10 cellular contexts compared by ENCODE assay signal in the genomic region with DNA sequence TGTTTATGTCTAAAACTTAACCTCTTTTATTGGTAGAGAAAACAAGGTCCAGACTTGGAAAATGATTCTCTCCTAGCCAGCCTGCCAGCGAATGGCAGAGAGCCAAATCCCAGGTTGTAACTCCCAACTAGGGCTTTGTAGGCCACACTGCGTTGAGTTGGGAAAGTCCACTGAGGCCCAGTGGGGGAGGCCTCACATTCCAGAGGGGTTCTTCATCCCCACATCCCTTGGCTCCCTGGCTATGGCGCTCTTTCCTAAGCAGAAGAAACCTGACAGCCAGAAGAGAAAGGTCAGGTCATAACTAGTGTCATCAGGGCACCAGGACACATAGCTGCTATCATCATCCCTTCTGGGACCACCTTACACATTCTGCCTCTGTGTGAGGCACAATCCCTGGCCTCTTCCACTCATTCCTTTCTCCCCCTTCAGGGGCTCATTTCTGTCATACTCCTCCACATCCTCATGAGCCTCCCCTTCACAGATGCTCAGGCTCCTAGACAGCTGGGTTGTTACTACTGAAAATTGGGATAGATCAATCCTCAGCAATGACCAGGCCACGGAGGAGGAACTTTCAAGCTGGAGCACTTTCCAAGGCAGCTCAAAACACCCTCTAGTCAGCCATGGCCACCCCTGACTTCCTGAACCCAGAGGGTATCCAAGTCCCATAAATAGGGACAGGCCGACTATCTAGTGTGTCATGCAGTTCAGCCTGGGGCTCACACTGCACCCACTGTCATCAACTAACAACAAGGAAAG. TPM values are rescaled to one million over a fixed set of nuclear protein-coding genes. Genes with fewer than 3 reads are reported as not detected.
DNase-seq lines count a peak whose midpoint lies in the region; ATAC-seq and TF ChIP-seq lines count a peak whose summit lies in the region.
"Had no signal": no experiment of that assay in that cellular context is flagged by ENCODE, and none has a peak within 500 bp of the region (broad histone marks: within the 10 kb centered on the region; RNA-seq: fewer than 3 reads in every experiment).

No MANE protein-coding gene starts in this region.

- H3K9me3 Mint-ChIP-seq in CD14-positive monocyte, result no peaks in the 10 kb centered on the region

- intact Hi-C loops in left ventricle myocardium superior (cut with micrococcal nuclease) (no loop called here), CD14-positive monocyte (cut with micrococcal nuclease) (no loop called here)

- DNase-seq in GM03348 (ENCODE audit: low spot score), result peak; percentile 87
- peak; percentile 96 for DNase-seq in amniotic epithelial cell (ENCODE audit: low read depth)
- DNase-seq in left ventricle myocardium superior, result no peak
- DNase-seq in skeletal muscle cell (ENCODE audit: low read depth), result peak; percentile 77
- DNase-seq in NCI-H510A (lab: John Stamatoyannopoulos, UW), result no peak
- no peak for DNase-seq in CD14-positive monocyte (ENCODE audit: low spot score)
- DNase-seq in activated naive CD4-positive, alpha-beta T cell (lab: John Stamatoyannopoulos, UW), result no peak
- DNase-seq: stimulated activated naive CD4-positive, alpha-beta T cell treated with Interleukin-2 at 50 U/mL for 16 hours had no signal

- ATAC-seq in left ventricle myocardium superior, result peak; percentile 34
- ATAC-seq in HG03460 (IDR thresholded peaks at IDR 0.05; ENCODE audit: unreplicated experiment), result no peak
- ATAC-seq: activated CD4-positive, CD25-positive, alpha-beta regulatory T cell treated with anti-CD3 and anti-CD28 coated beads, Interleukin-2, amount 50 U/mL, for 24 hours had no signal

- H3K27ac Mint-ChIP-seq in CD14-positive monocyte, result peak overlapping the region in 1 of 7 donors; percentile 20

- H3K27me3 Mint-ChIP-seq in CD14-positive monocyte (ENCODE audit: low read depth in 3 of 3), result peaks cover 0 to 1% (median 0%) of the 10 kb centered on the region in 3 donors

- no peak for TF ChIP-seq CTCF in CD14-positive monocyte (IDR thresholded peaks at IDR 0.05)

- H3K36me3 Mint-ChIP-seq in CD14-positive monocyte, result peaks cover 37% of the 10 kb centered on the region in 2 donors

- H3K4me3 ChIP-seq in skeletal muscle cell (ENCODE audit: low read depth, low read length), result no peak overlapping the region

- H3K4me1 Mint-ChIP-seq in CD14-positive monocyte, result no peaks in the 10 kb centered on the region

- H3K4me3 Mint-ChIP-seq in CD14-positive monocyte, result no peak overlapping the region

RNA-seq across cellular contexts. Expression of gene TCP11, which starts 48.6 kb away (rescaled TPM):
- total RNA-seq in left ventricle myocardium superior, result not detected
- not detected for polyA plus RNA-seq in CD14-positive monocyte

Comparison
In these comparisons a context has a peak if more than half of its experiments do, and no peak if none do; other contexts are left out.
1. DNase-seq: peak in GM03348 (single experiment), amniotic epithelial cell (single experiment) and skeletal muscle cell (single experiment); none in left ventricle myocardium superior (single experiment), NCI-H510A (single experiment), CD14-positive monocyte (single experiment) and activated naive CD4-positive, alpha-beta T cell (0 of 4).